ENCODE assay signal across 29 cellular contexts in the genomic region with DNA sequence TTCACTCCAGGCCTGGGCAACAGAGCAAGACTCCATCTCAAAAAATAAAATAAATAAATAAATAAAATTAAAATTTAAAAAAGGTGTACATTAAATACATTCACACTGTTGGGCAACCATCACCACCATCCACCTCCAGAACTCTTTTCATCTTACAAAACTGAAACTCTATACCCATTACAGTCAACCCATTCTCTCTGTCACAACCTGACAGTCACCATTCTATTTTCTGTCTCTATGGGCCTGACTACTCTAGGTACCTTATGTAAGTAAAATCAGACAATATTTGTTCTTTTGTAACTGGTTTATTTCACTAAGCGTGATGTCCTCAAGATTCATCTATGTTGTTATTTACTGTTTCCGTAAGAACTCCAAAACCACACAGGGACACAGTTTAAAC. TPM values are rescaled to one million over a fixed set of nuclear protein-coding genes. Genes with fewer than 3 reads are reported as not detected.
A peak's percentile ranks its signal among the peaks of the same experiment; 100 is the strongest.
DNase-seq lines count a peak whose midpoint lies in the region; ATAC-seq and TF ChIP-seq lines count a peak whose summit lies in the region.
"Had no signal": no experiment of that assay in that cellular context is flagged by ENCODE, and none has a peak within 500 bp of the region (broad histone marks: within the 10 kb centered on the region; RNA-seq: fewer than 3 reads in every experiment).

No MANE protein-coding gene starts in this region.

- peaks cover under 1% of the 10 kb centered on the region for H3K79me2 ChIP-seq in trophoblast cell (ENCODE audit: control insufficient read depth, insufficient read depth, low read length, poor library complexity)

- H3K27me3 Mint-ChIP-seq in activated T-cell treated with anti-CD3 and anti-CD28 coated beads, Interleukin-2, amount 50 U/mL, for 72 hours (ENCODE audit: low read depth) = no peaks in the 10 kb centered on the region
- H3K27me3 Mint-ChIP-seq in natural killer cell (ENCODE audit: low read depth in 2 of 2) = no peaks in the 10 kb centered on the region
- no peaks in the 10 kb centered on the region for H3K27me3 Mint-ChIP-seq in natural killer cell treated with Interleukin-12 subunit alpha and Interleukin-12 subunit beta and Interleukin-15 and Interleukin-18, amount 100 ng/mL, for 72 hours
- H3K27me3 Mint-ChIP-seq in activated T-helper 17 cell treated with anti-CD3 and anti-CD28 coated beads, Interleukin-2, amount 50 U/mL, for 72 hours = no peaks in the 10 kb centered on the region
- no peaks in the 10 kb centered on the region for H3K27me3 Mint-ChIP-seq in CD8-positive, alpha-beta memory T cell

- peaks cover 0 to 3% of the 10 kb centered on the region in 2 donors for H3K9me3 Mint-ChIP-seq in activated T-cell treated with anti-CD3 and anti-CD28 coated beads, Interleukin-2, amount 50 U/mL, for 72 hours
- peaks cover 0 to 2% of the 10 kb centered on the region in 2 donors for H3K9me3 Mint-ChIP-seq in natural killer cell
- H3K9me3 Mint-ChIP-seq in natural killer cell treated with Interleukin-12 subunit alpha and Interleukin-12 subunit beta and Interleukin-15 and Interleukin-18, amount 100 ng/mL, for 72 hours = no peaks in the 10 kb centered on the region
- H3K9me3 Mint-ChIP-seq in activated T-helper 17 cell treated with anti-CD3 and anti-CD28 coated beads, Interleukin-2, amount 50 U/mL, for 72 hours = peaks cover 9% of the 10 kb centered on the region
- H3K9me3 Mint-ChIP-seq in CD8-positive, alpha-beta memory T cell = peaks cover 0 to 7% (median 5%) of the 10 kb centered on the region in 5 donors

- H3K36me3 ChIP-seq in trophoblast cell (ENCODE audit: control insufficient read depth in 1 of 2, insufficient read depth in 2 of 2, low read length in 2 of 2) = no peaks in the 10 kb centered on the region
- no peaks in the 10 kb centered on the region for H3K36me3 ChIP-seq in CD8-positive, alpha-beta memory T cell (ENCODE audit: insufficient read depth, low read length)
- H3K36me3 ChIP-seq: HAP-1, SJCRH30 had no signal

- no peak overlapping the region for H2BK120ac ChIP-seq in trophoblast cell (ENCODE audit: insufficient read depth, low read length, poor library complexity)

- intact Hi-C loops in natural killer cell (cut with micrococcal nuclease) = loop anchor here (10.0 kb wide), 1 partner anchor 54 kb away; no protein-coding TSS in a partner anchor

- no peak overlapping the region for H3K23ac ChIP-seq in trophoblast cell (ENCODE audit: low read length)

- no peak overlapping the region for H3K27ac Mint-ChIP-seq in activated T-cell treated with anti-CD3 and anti-CD28 coated beads, Interleukin-2, amount 50 U/mL, for 72 hours
- peak overlapping the region; percentile 43 to 66 for H3K27ac Mint-ChIP-seq in natural killer cell
- no peak overlapping the region for H3K27ac Mint-ChIP-seq in natural killer cell treated with Interleukin-12 subunit alpha and Interleukin-12 subunit beta and Interleukin-15 and Interleukin-18, amount 100 ng/mL, for 72 hours
- H3K27ac Mint-ChIP-seq in activated T-helper 17 cell treated with anti-CD3 and anti-CD28 coated beads, Interleukin-2, amount 50 U/mL, for 72 hours = peak overlapping the region; percentile 59
- peak overlapping the region in 1 of 8 donors; percentile 31 for H3K27ac Mint-ChIP-seq in CD8-positive, alpha-beta memory T cell
- H3K27ac Mint-ChIP-seq: HFFc6 had no signal

- DNase-seq in activated T-cell treated with anti-CD3 and anti-CD28 coated beads, Interleukin-2, amount 50 U/mL, for 72 hours = no peak
- no peak for DNase-seq in activated T-cell treated with anti-CD3 and anti-CD28 coated beads, Interleukin-2, amount 50 U/mL, for 48 hours
- no peak for DNase-seq in natural killer cell
- DNase-seq in natural killer cell treated with Interleukin-12 subunit alpha and Interleukin-12 subunit beta and Interleukin-15 and Interleukin-18, amount 100 ng/mL, for 72 hours (ENCODE audit: low spot score) = no peak
- no peak for DNase-seq in trophoblast cell
- no peak for DNase-seq in CD8-positive, alpha-beta memory T cell
- DNase-seq: AML-193; Calu3; CD8-positive, alpha-beta T cell; DMS79 treated with DMSO at 0.1 percent for 48 hours; GF-D8; GOT3; HFFc6; Kasumi-1; MV-4-11; NCI-H1105; NCI-H1436 treated with DMSO at 0.1 percent for 48 hours; NCI-H187 treated with DMSO at 0.1 percent for 48 hours; NCI-H2107; NCI-H524; NCI-H82; PC-9; SJCRH30 had no signal

- no peak overlapping the region for H2BK5ac ChIP-seq in trophoblast cell (ENCODE audit: low read depth, low read length, poor library complexity)

- H2BK12ac ChIP-seq in trophoblast cell (ENCODE audit: low read length) = no peak overlapping the region

- ATAC-seq in activated T-cell treated with anti-CD3 and anti-CD28 coated beads, Interleukin-2, amount 50 U/mL, for 72 hours (replicated peaks in 1 of 2) = peak; percentile 64 to 67
- no peak for ATAC-seq in natural killer cell
- no peak for ATAC-seq in natural killer cell treated with Interleukin-12 subunit alpha and Interleukin-12 subunit beta and Interleukin-15 and Interleukin-18, amount 100 ng/mL, for 72 hours
- peak; percentile 84 for ATAC-seq in activated T-helper 17 cell treated with anti-CD3 and anti-CD28 coated beads, Interleukin-2, amount 50 U/mL, for 72 hours (replicated peaks)
- ATAC-seq: A549; CD8-positive, alpha-beta T cell; HepG2; Right ventricle myocardium inferior had no signal

- no peak overlapping the region for H4K91ac ChIP-seq in trophoblast cell (ENCODE audit: low read depth, low read length)

- H3K18ac ChIP-seq in trophoblast cell (ENCODE audit: low read length) = no peak overlapping the region

- CTCF ChIA-PET in CD8-positive, alpha-beta memory T cell (lab: Charles Lee) = no interaction called here

- no peak overlapping the region for H3K4me3 Mint-ChIP-seq in activated T-cell treated with anti-CD3 and anti-CD28 coated beads, Interleukin-2, amount 50 U/mL, for 72 hours
- no peak overlapping the region for H3K4me3 Mint-ChIP-seq in natural killer cell
- no peak overlapping the region for H3K4me3 Mint-ChIP-seq in natural killer cell treated with Interleukin-12 subunit alpha and Interleukin-12 subunit beta and Interleukin-15 and Interleukin-18, amount 100 ng/mL, for 72 hours
- no peak overlapping the region for H3K4me3 Mint-ChIP-seq in activated T-helper 17 cell treated with anti-CD3 and anti-CD28 coated beads, Interleukin-2, amount 50 U/mL, for 72 hours
- H3K4me3 Mint-ChIP-seq in CD8-positive, alpha-beta memory T cell = no peak overlapping the region
- H3K4me3 Mint-ChIP-seq: CD8-positive, alpha-beta T cell; HFFc6 had no signal

- H3K9ac ChIP-seq in trophoblast cell (ENCODE audit: low read length) = no peak overlapping the region
- H3K9ac ChIP-seq: BLaER1 treated with 17β-estradiol and CSF1 and Interleukin-3, amounts not matched to agents 10 nM and 100 nM had no signal

- no peaks in the 10 kb centered on the region for H3K27me3 ChIP-seq in trophoblast cell (ENCODE audit: insufficient read depth, low read length)
- H3K27me3 ChIP-seq in CD8-positive, alpha-beta memory T cell (ENCODE audit: insufficient read depth, low read length, poor library complexity, severe bottlenecking) = no peaks in the 10 kb centered on the region
- H3K27me3 ChIP-seq: BLaER1 treated with 17β-estradiol and CSF1 and Interleukin-3, amounts not matched to agents 10 nM and 100 nM; SJCRH30 had no signal

- H2AK5ac ChIP-seq in trophoblast cell (ENCODE audit: low read length) = no peak overlapping the region

- WGBS in trophoblast cell (ENCODE audit: extremely low coverage, insufficient coverage, insufficient read length) = no CpG with 5 or more reads among the region's 2 CpGs

- H3K4me1 ChIP-seq in trophoblast cell (ENCODE audit: control insufficient read depth in 1 of 2, insufficient read depth in 2 of 2, low read length in 2 of 2) = peaks cover 0 to 2% of the 10 kb centered on the region in 2 experiments
- H3K4me1 ChIP-seq in CD8-positive, alpha-beta memory T cell (ENCODE audit: insufficient read depth, low read length) = peaks cover 12% of the 10 kb centered on the region
- H3K4me1 ChIP-seq: A549, SJCRH30 had no signal

- no peak overlapping the region for H3K4me2 ChIP-seq in trophoblast cell (ENCODE audit: low read length)
- H3K4me2 ChIP-seq: A549; BLaER1 treated with 17β-estradiol and CSF1 and Interleukin-3, amounts not matched to agents 10 nM and 100 nM; PC-9 had no signal

- no peaks in the 10 kb centered on the region for H3K9me3 ChIP-seq in trophoblast cell (ENCODE audit: insufficient read depth, low read depth, low read length)
- H3K9me3 ChIP-seq in CD8-positive, alpha-beta memory T cell (ENCODE audit: low read length) = no peaks in the 10 kb centered on the region
- H3K9me3 ChIP-seq: A549 had no signal

- H3K4me1 Mint-ChIP-seq in activated T-cell treated with anti-CD3 and anti-CD28 coated beads, Interleukin-2, amount 50 U/mL, for 72 hours (ENCODE audit: low read depth) = peaks cover 43% of the 10 kb centered on the region
- H3K4me1 Mint-ChIP-seq in natural killer cell = peaks cover 49 to 54% of the 10 kb centered on the region in 2 donors
- peaks cover 33 to 44% of the 10 kb centered on the region in 2 donors for H3K4me1 Mint-ChIP-seq in natural killer cell treated with Interleukin-12 subunit alpha and Interleukin-12 subunit beta and Interleukin-15 and Interleukin-18, amount 100 ng/mL, for 72 hours (ENCODE audit: low read depth in 2 of 2)
- H3K4me1 Mint-ChIP-seq in activated T-helper 17 cell treated with anti-CD3 and anti-CD28 coated beads, Interleukin-2, amount 50 U/mL, for 72 hours = peaks cover 30% of the 10 kb centered on the region
- peaks cover 45 to 59% (median 56%) of the 10 kb centered on the region in 3 donors for H3K4me1 Mint-ChIP-seq in CD8-positive, alpha-beta memory T cell

- H3K14ac ChIP-seq in trophoblast cell (ENCODE audit: low read length) = no peak overlapping the region

- no peak overlapping the region for H2AFZ ChIP-seq in trophoblast cell (ENCODE audit: insufficient read depth, low read length, poor library complexity)
- H2AFZ ChIP-seq: PC-9 had no signal

- no peak overlapping the region for H3K4ac ChIP-seq in trophoblast cell (ENCODE audit: low read depth, low read length)

- peaks cover under 1% of the 10 kb centered on the region for H3K79me1 ChIP-seq in trophoblast cell (ENCODE audit: low read length)

- H4K12ac ChIP-seq in trophoblast cell (ENCODE audit: low read depth, low read length) = no peak overlapping the region

- no peak overlapping the region for H4K8ac ChIP-seq in trophoblast cell (ENCODE audit: low read depth, low read length)

- no peak overlapping the region for H3K4me3 ChIP-seq in trophoblast cell (ENCODE audit: low read depth, low read length)
- no peak overlapping the region for H3K4me3 ChIP-seq in CD8-positive, alpha-beta memory T cell (ENCODE audit: low read length)
- H3K4me3 ChIP-seq: A549; BLaER1 treated with 17β-estradiol and CSF1 and Interleukin-3, amounts not matched to agents 10 nM and 100 nM; HAP-1; PC-9; SJCRH30 had no signal

- no peak for TF ChIP-seq CTCF in natural killer cell (IDR thresholded peaks at IDR 0.05)

- H3K36me3 Mint-ChIP-seq in activated T-cell treated with anti-CD3 and anti-CD28 coated beads, Interleukin-2, amount 50 U/mL, for 72 hours (ENCODE audit: insufficient read depth in 2 of 2) = peaks cover 9 to 10% of the 10 kb centered on the region in 2 donors
- H3K36me3 Mint-ChIP-seq in natural killer cell = no peaks in the 10 kb centered on the region
- H3K36me3 Mint-ChIP-seq in natural killer cell treated with Interleukin-12 subunit alpha and Interleukin-12 subunit beta and Interleukin-15 and Interleukin-18, amount 100 ng/mL, for 72 hours = peaks cover 5% of the 10 kb centered on the region
- H3K36me3 Mint-ChIP-seq in activated T-helper 17 cell treated with anti-CD3 and anti-CD28 coated beads, Interleukin-2, amount 50 U/mL, for 72 hours (ENCODE audit: low read depth) = no peaks in the 10 kb centered on the region
- peaks cover 8 to 13% (median 8%) of the 10 kb centered on the region in 3 donors for H3K36me3 Mint-ChIP-seq in CD8-positive, alpha-beta memory T cell

- POLR2A ChIA-PET in CD8-positive, alpha-beta memory T cell (lab: Charles Lee) = no interaction called here

- H3K27ac ChIP-seq in trophoblast cell (ENCODE audit: low read depth, low read length) = no peak overlapping the region
- H3K27ac ChIP-seq in CD8-positive, alpha-beta memory T cell (ENCODE audit: low read depth, low read length) = no peak overlapping the region
- H3K27ac ChIP-seq: A549; BLaER1 treated with 17β-estradiol and CSF1 and Interleukin-3, amounts not matched to agents 10 nM and 100 nM; PC-9; SJCRH30 had no signal

RNA-seq across cellular contexts. Expression of gene FRYL, which starts 59.6 kb away (rescaled TPM):
- total RNA-seq in activated T-cell treated with anti-CD3 and anti-CD28 coated beads, Interleukin-2, amount 50 U/mL, for 72 hours = 10 to 100 TPM; 71.7 TPM
- total RNA-seq in natural killer cell = 100 to 1,000 TPM; 143 to 181 (median 146) TPM
- 100 to 1,000 TPM in 1 of 2 donors, 10 to 100 TPM in 1; 99.0 to 113 TPM for total RNA-seq in natural killer cell treated with Interleukin-12 subunit alpha and Interleukin-12 subunit beta and Interleukin-15 and Interleukin-18, amount 100 ng/mL, for 72 hours
- total RNA-seq in activated T-helper 17 cell treated with anti-CD3 and anti-CD28 coated beads, Interleukin-2, amount 50 U/mL, for 72 hours = 10 to 100 TPM; 75.0 to 83.1 TPM
- polyA plus RNA-seq in trophoblast cell (2013) = 14.9 and 15.0 TPM in 2 replicates
- total RNA-seq in CD8-positive, alpha-beta memory T cell = 10 to 100 TPM; 69.3 to 70.3 TPM
- 34.9 TPM for polyA plus RNA-seq in CD8-positive, alpha-beta memory T cell

Comparison
In these comparisons a context has a peak if more than half of its experiments do, and no peak if none do; other contexts are left out.
1. H3K27ac Mint-ChIP-seq: peak in natural killer cell (2 of 2) and activated T-helper 17 cell treated with anti-CD3 and anti-CD28 coated beads, Interleukin-2, amount 50 U/mL, for 72 hours (single experiment); none in activated T-cell treated with anti-CD3 and anti-CD28 coated beads, Interleukin-2, amount 50 U/mL, for 72 hours (single experiment) and natural killer cell treated with Interleukin-12 subunit alpha and Interleukin-12 subunit beta and Interleukin-15 and Interleukin-18, amount 100 ng/mL, for 72 hours (0 of 2).
2. ATAC-seq: peak in activated T-cell treated with anti-CD3 and anti-CD28 coated beads, Interleukin-2, amount 50 U/mL, for 72 hours (2 of 2) and activated T-helper 17 cell treated with anti-CD3 and anti-CD28 coated beads, Interleukin-2, amount 50 U/mL, for 72 hours (single experiment); none in natural killer cell (0 of 3) and natural killer cell treated with Interleukin-12 subunit alpha and Interleukin-12 subunit beta and Interleukin-15 and Interleukin-18, amount 100 ng/mL, for 72 hours (0 of 2).